In genomic region chr20:50408526-50409364, GRCh38 we compare ENCODE assay signal across 1 cellular context.
A peak's percentile ranks its signal among the peaks of the same experiment; 100 is the strongest.
TF ChIP-seq lines count a peak whose summit lies in the region.

No MANE protein-coding gene starts in this region.

TF ChIP-seq in HepG2, 621 proteins besides CTCF, POLR2A, EP300 and RAD21 (continued from another document and continues in another):
- TF ChIP-seq NR0B2 (CRISPR knock-in tag; IDR thresholded peaks at IDR 0.05) (peak; percentile 38; the same call in 1 of the 2 replicates), RORA (CRISPR knock-in tag; IDR thresholded peaks at IDR 0.05) (no peak), ZNF607 (CRISPR knock-in tag; IDR thresholded peaks at IDR 0.05; ENCODE audit: borderline replicate concordance) (no peak), ZNF292 (CRISPR knock-in tag; IDR thresholded peaks at IDR 0.05; ENCODE audit: borderline replicate concordance, low read depth) (no peak), SPEN (CRISPR knock-in tag; IDR thresholded peaks at IDR 0.05; ENCODE audit: low read depth) (no peak), ZNF354B (CRISPR knock-in tag; IDR thresholded peaks at IDR 0.05) (no peak), CCAR2 (optimal IDR thresholded peaks at IDR 0.05; ENCODE audit: low read depth, low read length) (no peak), ZMYM2 (CRISPR knock-in tag; IDR thresholded peaks at IDR 0.05) (no peak), HNRNPLL (IDR thresholded peaks at IDR 0.05; ENCODE audit: low read depth, low read length, poor library complexity, severe bottlenecking) (no peak), NR2C2 (CRISPR knock-in tag; IDR thresholded peaks at IDR 0.05; ENCODE audit: borderline replicate concordance) (no peak), KDM5B (CRISPR knock-in tag; IDR thresholded peaks at IDR 0.05; ENCODE audit: borderline replicate concordance) (peak; percentile 59; the same call in 1 of the 2 replicates), ZNF350 (CRISPR knock-in tag; IDR thresholded peaks at IDR 0.05; ENCODE audit: borderline replicate concordance, low read depth) (peak; percentile 34; the same call in 1 of the 2 replicates), ZNF280B (CRISPR knock-in tag; IDR thresholded peaks at IDR 0.05; ENCODE audit: borderline replicate concordance) (peak; percentile 52; the same call in 1 of the 2 replicates), NFYC (CRISPR knock-in tag; IDR thresholded peaks at IDR 0.05) (no peak), CREM (IDR thresholded peaks at IDR 0.05) (no peak), CREM (CRISPR knock-in tag; IDR thresholded peaks at IDR 0.05) (no peak), HOXA3 (CRISPR knock-in tag; IDR thresholded peaks at IDR 0.05) (0 out of 2 replicates have a peak, but pooled peaks have one; percentile 2), ZMYM3 (CRISPR knock-in tag; IDR thresholded peaks at IDR 0.05) (peak; percentile 54), NFKBIZ (CRISPR knock-in tag; IDR thresholded peaks at IDR 0.05) (no peak), SSRP1 (CRISPR knock-in tag; IDR thresholded peaks at IDR 0.05) (no peak), ZNF891 (CRISPR knock-in tag; IDR thresholded peaks at IDR 0.05) (no peak), LCORL (IDR thresholded peaks at IDR 0.05) (no peak), LCORL (CRISPR knock-in tag; IDR thresholded peaks at IDR 0.05) (no peak), ZNF670 (CRISPR knock-in tag; IDR thresholded peaks at IDR 0.05; ENCODE audit: borderline replicate concordance) (no peak), ZNF768 (CRISPR knock-in tag; IDR thresholded peaks at IDR 0.05) (peak; percentile 89), ZNF274 (CRISPR knock-in tag; IDR thresholded peaks at IDR 0.05) (0 out of 2 replicates have a peak, but pooled peaks have one; percentile 54), ZNF33A (CRISPR knock-in tag; IDR thresholded peaks at IDR 0.05; ENCODE audit: borderline replicate concordance) (no peak), MED8 (CRISPR knock-in tag; IDR thresholded peaks at IDR 0.05; ENCODE audit: insufficient replicate concordance) (peak; percentile 51), ZNF138 (CRISPR knock-in tag; IDR thresholded peaks at IDR 0.05; ENCODE audit: low read depth) (no peak), ZNF772 (CRISPR knock-in tag; IDR thresholded peaks at IDR 0.05) (no peak), YEATS2 (CRISPR knock-in tag; IDR thresholded peaks at IDR 0.05; ENCODE audit: borderline replicate concordance) (no peak), CHCHD3 (CRISPR knock-in tag; IDR thresholded peaks at IDR 0.05) (no peak), CSRNP2 (CRISPR knock-in tag; conservative IDR thresholded peaks at IDR 0.05; ENCODE audit: low read depth) (no peak), SALL1 (CRISPR knock-in tag; IDR thresholded peaks at IDR 0.05) (0 out of 2 replicates have a peak, but pooled peaks have one; percentile 20)
- TF ChIP-seq, protein P1, sequence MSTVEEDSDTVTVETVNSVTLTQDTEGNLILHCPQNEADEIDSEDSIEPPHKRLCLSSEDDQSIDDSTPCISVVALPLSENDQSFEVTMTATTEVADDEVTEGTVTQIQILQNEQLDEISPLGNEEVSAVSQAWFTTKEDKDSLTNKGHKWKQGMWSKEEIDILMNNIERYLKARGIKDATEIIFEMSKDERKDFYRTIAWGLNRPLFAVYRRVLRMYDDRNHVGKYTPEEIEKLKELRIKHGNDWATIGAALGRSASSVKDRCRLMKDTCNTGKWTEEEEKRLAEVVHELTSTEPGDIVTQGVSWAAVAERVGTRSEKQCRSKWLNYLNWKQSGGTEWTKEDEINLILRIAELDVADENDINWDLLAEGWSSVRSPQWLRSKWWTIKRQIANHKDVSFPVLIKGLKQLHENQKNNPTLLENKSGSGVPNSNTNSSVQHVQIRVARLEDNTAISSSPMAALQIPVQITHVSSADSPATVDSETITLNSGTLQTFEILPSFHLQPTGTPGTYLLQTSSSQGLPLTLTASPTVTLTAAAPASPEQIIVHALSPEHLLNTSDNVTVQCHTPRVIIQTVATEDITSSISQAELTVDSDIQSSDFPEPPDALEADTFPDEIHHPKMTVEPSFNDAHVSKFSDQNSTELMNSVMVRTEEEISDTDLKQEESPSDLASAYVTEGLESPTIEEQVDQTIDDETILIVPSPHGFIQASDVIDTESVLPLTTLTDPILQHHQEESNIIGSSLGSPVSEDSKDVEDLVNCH (CRISPR knock-in tag; IDR thresholded peaks at IDR 0.05), result no peak
- TF ChIP-seq, protein P2, sequence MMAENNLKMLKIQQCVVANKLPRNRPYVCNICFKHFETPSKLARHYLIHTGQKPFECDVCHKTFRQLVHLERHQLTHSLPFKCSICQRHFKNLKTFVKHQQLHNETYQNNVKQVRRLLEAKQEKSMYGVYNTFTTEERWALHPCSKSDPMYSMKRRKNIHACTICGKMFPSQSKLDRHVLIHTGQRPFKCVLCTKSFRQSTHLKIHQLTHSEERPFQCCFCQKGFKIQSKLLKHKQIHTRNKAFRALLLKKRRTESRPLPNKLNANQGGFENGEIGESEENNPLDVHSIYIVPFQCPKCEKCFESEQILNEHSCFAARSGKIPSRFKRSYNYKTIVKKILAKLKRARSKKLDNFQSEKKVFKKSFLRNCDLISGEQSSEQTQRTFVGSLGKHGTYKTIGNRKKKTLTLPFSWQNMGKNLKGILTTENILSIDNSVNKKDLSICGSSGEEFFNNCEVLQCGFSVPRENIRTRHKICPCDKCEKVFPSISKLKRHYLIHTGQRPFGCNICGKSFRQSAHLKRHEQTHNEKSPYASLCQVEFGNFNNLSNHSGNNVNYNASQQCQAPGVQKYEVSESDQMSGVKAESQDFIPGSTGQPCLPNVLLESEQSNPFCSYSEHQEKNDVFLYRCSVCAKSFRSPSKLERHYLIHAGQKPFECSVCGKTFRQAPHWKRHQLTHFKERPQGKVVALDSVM (CRISPR knock-in tag; IDR thresholded peaks at IDR 0.05), result no peak
- TF ChIP-seq, protein P3, sequence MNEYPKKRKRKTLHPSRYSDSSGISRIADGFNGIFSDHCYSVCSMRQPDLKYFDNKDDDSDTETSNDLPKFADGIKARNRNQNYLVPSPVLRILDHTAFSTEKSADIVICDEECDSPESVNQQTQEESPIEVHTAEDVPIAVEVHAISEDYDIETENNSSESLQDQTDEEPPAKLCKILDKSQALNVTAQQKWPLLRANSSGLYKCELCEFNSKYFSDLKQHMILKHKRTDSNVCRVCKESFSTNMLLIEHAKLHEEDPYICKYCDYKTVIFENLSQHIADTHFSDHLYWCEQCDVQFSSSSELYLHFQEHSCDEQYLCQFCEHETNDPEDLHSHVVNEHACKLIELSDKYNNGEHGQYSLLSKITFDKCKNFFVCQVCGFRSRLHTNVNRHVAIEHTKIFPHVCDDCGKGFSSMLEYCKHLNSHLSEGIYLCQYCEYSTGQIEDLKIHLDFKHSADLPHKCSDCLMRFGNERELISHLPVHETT (CRISPR knock-in tag; conservative IDR thresholded peaks at IDR 0.05), result no peak
- TF ChIP-seq, protein P4, sequence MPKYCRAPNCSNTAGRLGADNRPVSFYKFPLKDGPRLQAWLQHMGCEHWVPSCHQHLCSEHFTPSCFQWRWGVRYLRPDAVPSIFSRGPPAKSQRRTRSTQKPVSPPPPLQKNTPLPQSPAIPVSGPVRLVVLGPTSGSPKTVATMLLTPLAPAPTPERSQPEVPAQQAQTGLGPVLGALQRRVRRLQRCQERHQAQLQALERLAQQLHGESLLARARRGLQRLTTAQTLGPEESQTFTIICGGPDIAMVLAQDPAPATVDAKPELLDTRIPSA (CRISPR knock-in tag; IDR thresholded peaks at IDR 0.05; ENCODE audit: borderline replicate concordance), result no peak
- TF ChIP-seq, protein P5, sequence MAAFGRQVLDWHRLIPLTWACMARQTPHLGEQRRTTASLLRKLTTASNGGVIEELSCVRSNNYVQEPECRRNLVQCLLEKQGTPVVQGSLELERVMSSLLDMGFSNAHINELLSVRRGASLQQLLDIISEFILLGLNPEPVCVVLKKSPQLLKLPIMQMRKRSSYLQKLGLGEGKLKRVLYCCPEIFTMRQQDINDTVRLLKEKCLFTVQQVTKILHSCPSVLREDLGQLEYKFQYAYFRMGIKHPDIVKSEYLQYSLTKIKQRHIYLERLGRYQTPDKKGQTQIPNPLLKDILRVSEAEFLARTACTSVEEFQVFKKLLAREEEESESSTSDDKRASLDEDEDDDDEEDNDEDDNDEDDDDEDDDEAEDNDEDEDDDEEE (CRISPR knock-in tag; IDR thresholded peaks at IDR 0.05), result 0 out of 2 replicates have a peak, but pooled peaks have one; percentile 70
- TF ChIP-seq, protein P6, sequence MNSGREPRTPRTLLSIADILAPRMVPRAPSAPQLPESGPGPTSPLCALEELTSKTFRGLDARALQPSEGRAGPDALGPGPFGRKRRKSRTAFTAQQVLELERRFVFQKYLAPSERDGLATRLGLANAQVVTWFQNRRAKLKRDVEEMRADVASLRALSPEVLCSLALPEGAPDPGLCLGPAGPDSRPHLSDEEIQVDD (CRISPR knock-in tag; IDR thresholded peaks at IDR 0.05; ENCODE audit: borderline replicate concordance), result peak; percentile 61; the same call in 1 of the 2 replicates
- TF ChIP-seq, protein P7, sequence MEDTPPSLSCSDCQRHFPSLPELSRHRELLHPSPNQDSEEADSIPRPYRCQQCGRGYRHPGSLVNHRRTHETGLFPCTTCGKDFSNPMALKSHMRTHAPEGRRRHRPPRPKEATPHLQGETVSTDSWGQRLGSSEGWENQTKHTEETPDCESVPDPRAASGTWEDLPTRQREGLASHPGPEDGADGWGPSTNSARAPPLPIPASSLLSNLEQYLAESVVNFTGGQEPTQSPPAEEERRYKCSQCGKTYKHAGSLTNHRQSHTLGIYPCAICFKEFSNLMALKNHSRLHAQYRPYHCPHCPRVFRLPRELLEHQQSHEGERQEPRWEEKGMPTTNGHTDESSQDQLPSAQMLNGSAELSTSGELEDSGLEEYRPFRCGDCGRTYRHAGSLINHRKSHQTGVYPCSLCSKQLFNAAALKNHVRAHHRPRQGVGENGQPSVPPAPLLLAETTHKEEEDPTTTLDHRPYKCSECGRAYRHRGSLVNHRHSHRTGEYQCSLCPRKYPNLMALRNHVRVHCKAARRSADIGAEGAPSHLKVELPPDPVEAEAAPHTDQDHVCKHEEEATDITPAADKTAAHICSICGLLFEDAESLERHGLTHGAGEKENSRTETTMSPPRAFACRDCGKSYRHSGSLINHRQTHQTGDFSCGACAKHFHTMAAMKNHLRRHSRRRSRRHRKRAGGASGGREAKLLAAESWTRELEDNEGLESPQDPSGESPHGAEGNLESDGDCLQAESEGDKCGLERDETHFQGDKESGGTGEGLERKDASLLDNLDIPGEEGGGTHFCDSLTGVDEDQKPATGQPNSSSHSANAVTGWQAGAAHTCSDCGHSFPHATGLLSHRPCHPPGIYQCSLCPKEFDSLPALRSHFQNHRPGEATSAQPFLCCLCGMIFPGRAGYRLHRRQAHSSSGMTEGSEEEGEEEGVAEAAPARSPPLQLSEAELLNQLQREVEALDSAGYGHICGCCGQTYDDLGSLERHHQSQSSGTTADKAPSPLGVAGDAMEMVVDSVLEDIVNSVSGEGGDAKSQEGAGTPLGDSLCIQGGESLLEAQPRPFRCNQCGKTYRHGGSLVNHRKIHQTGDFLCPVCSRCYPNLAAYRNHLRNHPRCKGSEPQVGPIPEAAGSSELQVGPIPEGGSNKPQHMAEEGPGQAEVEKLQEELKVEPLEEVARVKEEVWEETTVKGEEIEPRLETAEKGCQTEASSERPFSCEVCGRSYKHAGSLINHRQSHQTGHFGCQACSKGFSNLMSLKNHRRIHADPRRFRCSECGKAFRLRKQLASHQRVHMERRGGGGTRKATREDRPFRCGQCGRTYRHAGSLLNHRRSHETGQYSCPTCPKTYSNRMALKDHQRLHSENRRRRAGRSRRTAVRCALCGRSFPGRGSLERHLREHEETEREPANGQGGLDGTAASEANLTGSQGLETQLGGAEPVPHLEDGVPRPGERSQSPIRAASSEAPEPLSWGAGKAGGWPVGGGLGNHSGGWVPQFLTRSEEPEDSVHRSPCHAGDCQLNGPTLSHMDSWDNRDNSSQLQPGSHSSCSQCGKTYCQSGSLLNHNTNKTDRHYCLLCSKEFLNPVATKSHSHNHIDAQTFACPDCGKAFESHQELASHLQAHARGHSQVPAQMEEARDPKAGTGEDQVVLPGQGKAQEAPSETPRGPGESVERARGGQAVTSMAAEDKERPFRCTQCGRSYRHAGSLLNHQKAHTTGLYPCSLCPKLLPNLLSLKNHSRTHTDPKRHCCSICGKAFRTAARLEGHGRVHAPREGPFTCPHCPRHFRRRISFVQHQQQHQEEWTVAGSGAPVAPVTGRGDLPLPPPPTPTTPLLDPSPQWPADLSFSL (CRISPR knock-in tag; IDR thresholded peaks at IDR 0.05), result peak; percentile 65; the same call in 1 of the 2 replicates
- TF ChIP-seq, protein P8, sequence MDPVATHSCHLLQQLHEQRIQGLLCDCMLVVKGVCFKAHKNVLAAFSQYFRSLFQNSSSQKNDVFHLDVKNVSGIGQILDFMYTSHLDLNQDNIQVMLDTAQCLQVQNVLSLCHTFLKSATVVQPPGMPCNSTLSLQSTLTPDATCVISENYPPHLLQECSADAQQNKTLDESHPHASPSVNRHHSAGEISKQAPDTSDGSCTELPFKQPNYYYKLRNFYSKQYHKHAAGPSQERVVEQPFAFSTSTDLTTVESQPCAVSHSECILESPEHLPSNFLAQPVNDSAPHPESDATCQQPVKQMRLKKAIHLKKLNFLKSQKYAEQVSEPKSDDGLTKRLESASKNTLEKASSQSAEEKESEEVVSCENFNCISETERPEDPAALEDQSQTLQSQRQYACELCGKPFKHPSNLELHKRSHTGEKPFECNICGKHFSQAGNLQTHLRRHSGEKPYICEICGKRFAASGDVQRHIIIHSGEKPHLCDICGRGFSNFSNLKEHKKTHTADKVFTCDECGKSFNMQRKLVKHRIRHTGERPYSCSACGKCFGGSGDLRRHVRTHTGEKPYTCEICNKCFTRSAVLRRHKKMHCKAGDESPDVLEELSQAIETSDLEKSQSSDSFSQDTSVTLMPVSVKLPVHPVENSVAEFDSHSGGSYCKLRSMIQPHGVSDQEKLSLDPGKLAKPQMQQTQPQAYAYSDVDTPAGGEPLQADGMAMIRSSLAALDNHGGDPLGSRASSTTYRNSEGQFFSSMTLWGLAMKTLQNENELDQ (CRISPR knock-in tag; IDR thresholded peaks at IDR 0.05; ENCODE audit: borderline replicate concordance), result no peak
